9 cellular contexts compared by ENCODE assay signal in genomic region chr22:46673677-46674236, GRCh38. TPM values are rescaled to one million over a fixed set of nuclear protein-coding genes. Genes with fewer than 3 reads are reported as not detected.
DNase-seq lines count a peak whose midpoint lies in the region; ATAC-seq and TF ChIP-seq lines count a peak whose summit lies in the region.
"Had no signal": no experiment of that assay in that cellular context is flagged by ENCODE, and none has a peak within 500 bp of the region (broad histone marks: within the 10 kb centered on the region; RNA-seq: fewer than 3 reads in every experiment).

No MANE protein-coding gene starts in this region.

- peak overlapping the region; percentile 80 to 96 (median 92) for H3K4me3 Mint-ChIP-seq in CD8-positive, alpha-beta memory T cell
- H3K4me3 Mint-ChIP-seq in activated naive CD8-positive, alpha-beta T cell, result peak overlapping the region; percentile 88

- H3K4me3 ChIP-seq in CD8-positive, alpha-beta memory T cell (ENCODE audit: low read length), result peak overlapping the region; percentile 56
- H3K4me3 ChIP-seq in SU-DHL-6 (ENCODE audit: insufficient read depth, low read length, poor library complexity, severe bottlenecking), result no peak overlapping the region

- peak overlapping the region; percentile 56 to 98 (median 96) for H3K27ac Mint-ChIP-seq in CD8-positive, alpha-beta memory T cell
- H3K27ac Mint-ChIP-seq in activated naive CD8-positive, alpha-beta T cell, result peak overlapping the region; percentile 95

- no peak for TF ChIP-seq CTCF in SU-DHL-6 (IDR thresholded peaks at IDR 0.05; ENCODE audit: insufficient read depth, low read length, poor library complexity, severe bottlenecking)

- no peaks in the 10 kb centered on the region for H4K20me1 ChIP-seq in SU-DHL-6 (ENCODE audit: low read depth, low read length)

- H3K36me3 Mint-ChIP-seq in CD8-positive, alpha-beta memory T cell, result peaks cover 0 to 10% (median 1%) of the 10 kb centered on the region in 3 donors
- H3K36me3 Mint-ChIP-seq in activated naive CD8-positive, alpha-beta T cell, result peaks cover 2% of the 10 kb centered on the region

- H2AFZ ChIP-seq in SU-DHL-6 (ENCODE audit: low read depth, low read length, severe bottlenecking), result no peak overlapping the region

- no peaks in the 10 kb centered on the region for H3K79me2 ChIP-seq in SU-DHL-6 (ENCODE audit: insufficient read depth, low read length)

- CTCF ChIA-PET in CD8-positive, alpha-beta memory T cell (lab: Charles Lee), result interaction anchor here (1.0 kb wide), 1 partner anchor 110 kb away, joined by 4 read pairs; no protein-coding TSS in a partner anchor

- DNase-seq in CD8-positive, alpha-beta memory T cell, result no peak
- peak; percentile 35 to 48 for DNase-seq in stimulated activated CD4-positive, alpha-beta T cell treated with anti-CD3 and anti-CD28 coated beads, Interleukin-2, amount 100 ng/mL, for 24 hours
- DNase-seq in 8988T (no peak), foreskin melanocyte (no peak)
- DNase-seq: NCI-H510A treated with DMSO at 0.1 percent for 48 hours had no signal

- POLR2A ChIA-PET in CD8-positive, alpha-beta memory T cell (lab: Charles Lee), result no interaction called here

- no peaks in the 10 kb centered on the region for H3K27me3 ChIP-seq in CD8-positive, alpha-beta memory T cell (ENCODE audit: insufficient read depth, low read length, poor library complexity, severe bottlenecking)
- H3K27me3 ChIP-seq in SU-DHL-6 (ENCODE audit: low read length), result no peaks in the 10 kb centered on the region

- H3K27me3 Mint-ChIP-seq in CD8-positive, alpha-beta memory T cell, result no peaks in the 10 kb centered on the region
- no peaks in the 10 kb centered on the region for H3K27me3 Mint-ChIP-seq in activated naive CD8-positive, alpha-beta T cell

- H3K4me1 ChIP-seq in CD8-positive, alpha-beta memory T cell (ENCODE audit: insufficient read depth, low read length), result peaks cover 25% of the 10 kb centered on the region

- H3K4me1 Mint-ChIP-seq in CD8-positive, alpha-beta memory T cell, result peaks cover 12 to 36% (median 19%) of the 10 kb centered on the region in 3 donors
- peaks cover 28% of the 10 kb centered on the region for H3K4me1 Mint-ChIP-seq in activated naive CD8-positive, alpha-beta T cell (ENCODE audit: low read depth)

- H3K36me3 ChIP-seq in CD8-positive, alpha-beta memory T cell (ENCODE audit: insufficient read depth, low read length), result no peaks in the 10 kb centered on the region
- H3K36me3 ChIP-seq in SU-DHL-6 (ENCODE audit: low read length), result no peaks in the 10 kb centered on the region

- H3K9me2 ChIP-seq in SU-DHL-6 (replicated peaks; ENCODE audit: insufficient read depth, low read length), result no peaks in the 10 kb centered on the region

- peak overlapping the region; percentile 6 for H3K4me2 ChIP-seq in SU-DHL-6 (ENCODE audit: low read depth, low read length, poor library complexity, severe bottlenecking)

- no peak overlapping the region for H3K9ac ChIP-seq in SU-DHL-6 (ENCODE audit: low read length)

- peak overlapping the region; percentile 32 for H3K27ac ChIP-seq in CD8-positive, alpha-beta memory T cell (ENCODE audit: low read depth, low read length)
- H3K27ac ChIP-seq in SU-DHL-6 (ENCODE audit: low read depth, low read length), result no peak overlapping the region

- H3F3A ChIP-seq in SU-DHL-6 (ENCODE audit: insufficient read depth), result no peaks in the 10 kb centered on the region

- H3K9me3 ChIP-seq in CD8-positive, alpha-beta memory T cell (ENCODE audit: low read length), result no peaks in the 10 kb centered on the region
- no peaks in the 10 kb centered on the region for H3K9me3 ChIP-seq in SU-DHL-6 (ENCODE audit: insufficient read depth, low read length)

- ATAC-seq in HG03469 (IDR thresholded peaks at IDR 0.05; ENCODE audit: unreplicated experiment), result no peak
- ATAC-seq in HG02588 (IDR thresholded peaks at IDR 0.05; ENCODE audit: unreplicated experiment), result no peak

- no peaks in the 10 kb centered on the region for H3K9me3 Mint-ChIP-seq in CD8-positive, alpha-beta memory T cell
- no peaks in the 10 kb centered on the region for H3K9me3 Mint-ChIP-seq in activated naive CD8-positive, alpha-beta T cell (ENCODE audit: low read depth)

RNA-seq across cellular contexts. Expression of gene GRAMD4, which starts 53.6 kb away (rescaled TPM):
- total RNA-seq in CD8-positive, alpha-beta memory T cell, result 10 to 100 TPM; 25.3 to 33.0 TPM
- 7.6 TPM for polyA plus RNA-seq in CD8-positive, alpha-beta memory T cell

Comparison
In these comparisons a context has a peak if more than half of its experiments do, and no peak if none do; other contexts are left out.
1. DNase-seq: peak in stimulated activated CD4-positive, alpha-beta T cell treated with anti-CD3 and anti-CD28 coated beads, Interleukin-2, amount 100 ng/mL, for 24 hours (2 of 2); none in CD8-positive, alpha-beta memory T cell (0 of 5), 8988T (single experiment) and foreskin melanocyte (single experiment).